ENCODE assay signal across 8 cellular contexts in the genomic region with DNA sequence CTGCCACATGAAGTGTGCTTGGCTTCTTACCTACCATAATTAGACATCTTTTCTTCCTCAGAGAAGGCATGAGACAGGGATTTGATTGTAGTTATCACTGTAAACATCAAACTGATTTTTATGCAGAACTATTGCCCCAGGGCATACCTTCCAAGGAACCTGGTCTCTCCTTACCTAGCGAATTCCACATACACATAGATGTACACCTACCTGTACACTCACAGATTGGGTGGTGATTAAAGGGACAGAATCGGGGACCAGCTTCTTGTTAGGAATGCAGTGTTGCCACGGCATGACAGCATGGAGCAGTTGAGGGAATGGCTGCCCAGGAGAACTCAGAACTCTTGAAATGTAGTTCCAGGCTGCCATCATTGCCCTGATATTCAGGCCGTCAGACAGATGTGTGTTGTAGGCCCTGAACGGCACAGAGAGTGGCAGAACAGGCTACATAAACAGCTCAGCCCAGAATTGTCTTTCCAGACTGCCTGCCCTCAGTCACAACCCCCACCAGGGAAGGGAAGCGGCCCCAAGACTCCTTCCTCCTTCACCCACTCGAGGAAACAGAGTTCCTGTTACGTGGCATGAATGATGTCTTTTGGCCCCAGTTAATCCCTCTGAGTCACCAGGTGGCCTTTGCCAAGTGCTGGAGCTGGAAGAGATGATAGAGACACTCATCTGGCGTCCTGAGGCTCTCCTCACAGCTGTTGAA. TPM values are rescaled to one million over a fixed set of nuclear protein-coding genes. Genes with fewer than 3 reads are reported as not detected.
DNase-seq lines count a peak whose midpoint lies in the region; ATAC-seq and TF ChIP-seq lines count a peak whose summit lies in the region.

No MANE protein-coding gene starts in this region.

- H3K4me2 ChIP-seq in Loucy (ENCODE audit: low read depth, low read length, poor library complexity, severe bottlenecking): peak overlapping the region; percentile 7
- H3K4me2 ChIP-seq in OCI-LY7 (ENCODE audit: low read length): no peak overlapping the region

- peak; percentile 69 to 74 for ATAC-seq in lower lobe of right lung
- peak; percentile 45 to 80 for ATAC-seq in upper lobe of left lung (ENCODE audit: low FRiP score in 2 of 2)
- ATAC-seq in GM21825 (IDR thresholded peaks at IDR 0.05; ENCODE audit: unreplicated experiment): no peak
- no peak for ATAC-seq in GM21619 (IDR thresholded peaks at IDR 0.05; ENCODE audit: unreplicated experiment)

- 26 to 42% methylated on average over 5 to 9 of the region's 9 CpGs for WGBS in upper lobe of left lung, 2 donors

- H2AFZ ChIP-seq in Loucy (ENCODE audit: low read length) (no peak overlapping the region), OCI-LY7 (ENCODE audit: low read length) (no peak overlapping the region)

- no peaks in the 10 kb centered on the region for H3F3A ChIP-seq in Loucy (ENCODE audit: low read depth)

- no peak overlapping the region for H3K4me3 ChIP-seq in A673 (ENCODE audit: low read depth, low read length, poor library complexity, severe bottlenecking)
- H3K4me3 ChIP-seq in Loucy (ENCODE audit: low read length, poor library complexity, severe bottlenecking): no peak overlapping the region
- H3K4me3 ChIP-seq in cardiac fibroblast (replicated peaks in 1 of 2; ENCODE audit: low read depth in 2 of 2, low read length in 2 of 2): peak overlapping the region in 1 of 2 donors; percentile 15
- H3K4me3 ChIP-seq in lower lobe of right lung: no peak overlapping the region
- no peak overlapping the region for H3K4me3 ChIP-seq in upper lobe of left lung
- H3K4me3 ChIP-seq in OCI-LY7 (ENCODE audit: low read depth, low read length, poor library complexity, severe bottlenecking): no peak overlapping the region

- TF ChIP-seq CTCF in A673 (conservative IDR thresholded peaks at IDR 0.05; ENCODE audit: low read depth, low read length) (no peak), Loucy (conservative IDR thresholded peaks at IDR 0.05; ENCODE audit: low read length) (no peak), cardiac fibroblast (IDR thresholded peaks at IDR 0.05; ENCODE audit: low read depth, low read length) (no peak), lower lobe of right lung (IDR thresholded peaks at IDR 0.05) (no peak), upper lobe of left lung (IDR thresholded peaks at IDR 0.05) (peak in 2 of 6 experiments; percentile 10 to 18), OCI-LY7 (conservative IDR thresholded peaks at IDR 0.05; ENCODE audit: low read length) (no peak)

- intact Hi-C loops in A673 (cut with micrococcal nuclease; ENCODE audit: unreplicated experiment) (loop anchor here (5.0 kb wide), 1 partner anchor 111 kb away; no protein-coding TSS in a partner anchor), lower lobe of right lung (cut with DNase I) (loop anchor here (10.0 kb wide), 1 partner anchor 203 kb away; no protein-coding TSS in a partner anchor), OCI-LY7 (cut with micrococcal nuclease; ENCODE audit: unreplicated experiment) (no loop called here)

- no peak for TF ChIP-seq POLR2A in upper lobe of left lung (IDR thresholded peaks at IDR 0.05)

- H3K79me2 ChIP-seq in Loucy (ENCODE audit: insufficient read depth, low read length): no peaks in the 10 kb centered on the region
- H3K79me2 ChIP-seq in OCI-LY7 (ENCODE audit: insufficient read depth, low read depth, low read length): no peaks in the 10 kb centered on the region

- no TSS peak for BruUV-seq in A673 (replicated peaks; lab: Mats Ljungman, UMichigan)
- no TSS peak for BruUV-seq in OCI-LY7 (replicated peaks; lab: Mats Ljungman, UMichigan)

- no peaks in the 10 kb centered on the region for H3K9me2 ChIP-seq in Loucy (replicated peaks; ENCODE audit: low read depth, low read length)
- H3K9me2 ChIP-seq in OCI-LY7 (ENCODE audit: insufficient read depth, low read length): no peaks in the 10 kb centered on the region

- no peaks in the 10 kb centered on the region for H4K20me1 ChIP-seq in Loucy (ENCODE audit: insufficient read depth, low read length, poor library complexity, severe bottlenecking)
- H4K20me1 ChIP-seq in OCI-LY7 (ENCODE audit: insufficient read depth, low read length): no peaks in the 10 kb centered on the region

- no peaks in the 10 kb centered on the region for H3K27me3 ChIP-seq in A673 (replicated peaks; ENCODE audit: insufficient read depth, low read depth, low read length, poor library complexity)
- H3K27me3 ChIP-seq in Loucy (ENCODE audit: insufficient read depth, low read length, poor library complexity, severe bottlenecking): no peaks in the 10 kb centered on the region
- no peaks in the 10 kb centered on the region for H3K27me3 ChIP-seq in lower lobe of right lung (ENCODE audit: low read depth)
- no peaks in the 10 kb centered on the region for H3K27me3 ChIP-seq in upper lobe of left lung

- DNase-seq in A673 (ENCODE audit: low spot score) (peak; percentile 73), cardiac fibroblast (ENCODE audit: low read depth in 2 of 2) (peak; percentile 98 to 99), lower lobe of right lung (peak; percentile 69), upper lobe of left lung (peak in 1 of 2 donors; percentile 85), OCI-LY7 (ENCODE audit: low spot score) (no peak)

- POLR2A ChIA-PET in A673 (lab: Charles Lee; ENCODE audit: low non-redundant PET) (no interaction called here), OCI-LY7 (lab: Charles Lee) (interaction anchor here (0.6 kb wide), 1 partner anchor 12 kb away, joined by 3 read pairs; no protein-coding TSS in a partner anchor)

- no peak overlapping the region for H3K9ac ChIP-seq in Loucy (ENCODE audit: low read depth, low read length, poor library complexity, severe bottlenecking)

- H3K27ac ChIP-seq in A673 (ENCODE audit: low read depth, low read length, poor library complexity, severe bottlenecking) (peak overlapping the region; percentile 63), lower lobe of right lung (peak overlapping the region; percentile 90), upper lobe of left lung (peak overlapping the region; percentile 84 to 92 (median 90)), OCI-LY7 (ENCODE audit: low read depth, low read length, poor library complexity, severe bottlenecking) (no peak overlapping the region)

- no peaks in the 10 kb centered on the region for H3K36me3 ChIP-seq in A673 (ENCODE audit: insufficient read depth, low read length, poor library complexity, severe bottlenecking)
- no peaks in the 10 kb centered on the region for H3K36me3 ChIP-seq in Loucy (ENCODE audit: insufficient read depth, low read length)
- peaks cover 45% of the 10 kb centered on the region for H3K36me3 ChIP-seq in lower lobe of right lung
- peaks cover 4 to 50% (median 33%) of the 10 kb centered on the region in 4 donors for H3K36me3 ChIP-seq in upper lobe of left lung
- no peaks in the 10 kb centered on the region for H3K36me3 ChIP-seq in OCI-LY7 (ENCODE audit: insufficient read depth, low read length)

- no peaks in the 10 kb centered on the region for H3K9me3 ChIP-seq in A673 (ENCODE audit: low read depth, low read length, poor library complexity, severe bottlenecking)
- no peaks in the 10 kb centered on the region for H3K9me3 ChIP-seq in Loucy (ENCODE audit: insufficient read depth, low read depth, low read length)
- H3K9me3 ChIP-seq in lower lobe of right lung: no peaks in the 10 kb centered on the region
- H3K9me3 ChIP-seq in upper lobe of left lung: no peaks in the 10 kb centered on the region
- H3K9me3 ChIP-seq in OCI-LY7 (ENCODE audit: low read length): no peaks in the 10 kb centered on the region

- H3K4me1 ChIP-seq in A673 (ENCODE audit: insufficient read depth, low read length, poor library complexity, severe bottlenecking) (peaks cover 29% of the 10 kb centered on the region), Loucy (ENCODE audit: insufficient read depth, low read length, poor library complexity, severe bottlenecking) (peaks cover 37% of the 10 kb centered on the region), lower lobe of right lung (peaks cover 77% of the 10 kb centered on the region), upper lobe of left lung (peaks cover 69 to 73% (median 70%) of the 10 kb centered on the region in 4 donors), OCI-LY7 (ENCODE audit: insufficient read depth, low read length, poor library complexity, severe bottlenecking) (peaks cover 6% of the 10 kb centered on the region)

- CTCF ChIA-PET in A673 (lab: Charles Lee) (interaction anchor here (0.6 to 0.7 kb wide), 3 partner anchors 9 to 257 kb away, joined by 3 to 5 read pairs (median 3); no protein-coding TSS in a partner anchor), OCI-LY7 (lab: Charles Lee; ENCODE audit: unreplicated experiment) (interaction anchor here (0.6 kb wide), 1 partner anchor 103 kb away, joined by 3 read pairs; no protein-coding TSS in a partner anchor)

- peak in 1 of 4 donors; percentile 74 for TF ChIP-seq EP300 in upper lobe of left lung (IDR thresholded peaks at IDR 0.05)

RNA-seq across cellular contexts. Expression of a gene that starts 17.8 kb away (rescaled TPM):
- total RNA-seq in A673 (2021) (9.6 and 12.7 TPM in 2 replicates), lower lobe of right lung (39.1 TPM), upper lobe of left lung (10 to 100 TPM; 36.7 to 97.4 (median 68.4) TPM), OCI-LY7 (2022) (42.8 and 46.6 TPM in 2 replicates)
- 25.3 and 37.6 TPM in 2 replicates for total RNA-seq in OCI-LY7 (2014; rRNA removed; shearing (Covaris generic))

RNA-seq across cellular contexts. Expression of a gene that starts 34.5 kb away (rescaled TPM):
- 0.59 and 0.60 TPM in 2 replicates for total RNA-seq in A673 (2021)
- 2.2 TPM for total RNA-seq in lower lobe of right lung
- total RNA-seq in upper lobe of left lung: 1 to 10 TPM in 5 of 6 donors, not detected in 1; 1.3 to 6.3 (median 1.7) TPM
- total RNA-seq in OCI-LY7 (2014; rRNA removed; shearing (Covaris generic)): 1.1 and 2.5 TPM in 2 replicates
- 2.1 and 2.2 TPM in 2 replicates for total RNA-seq in OCI-LY7 (2022)

RNA-seq across cellular contexts. Expression of a gene that starts 43.7 kb away (rescaled TPM):
- 71.5 and 78.2 TPM in 2 replicates for total RNA-seq in A673 (2021)
- total RNA-seq in lower lobe of right lung: 65.8 TPM
- 10 to 100 TPM; 34.7 to 71.1 (median 51.4) TPM for total RNA-seq in upper lobe of left lung
- total RNA-seq in OCI-LY7 (2014; rRNA removed; shearing (Covaris generic)): 32.6 and 42.9 TPM in 2 replicates
- 123 and 125 TPM in 2 replicates for total RNA-seq in OCI-LY7 (2022)

RNA-seq across cellular contexts. Expression of a gene that starts 48.7 kb away (rescaled TPM):
- total RNA-seq in A673 (2021): 32.8 and 33.7 TPM in 2 replicates
- total RNA-seq in lower lobe of right lung: 70.5 TPM
- 100 to 1,000 TPM in 1 of 6 donors, 10 to 100 TPM in 5; 61.8 to 104 (median 83.5) TPM for total RNA-seq in upper lobe of left lung
- total RNA-seq in OCI-LY7 (2014; rRNA removed; shearing (Covaris generic)): 31.6 and 33.6 TPM in 2 replicates
- 51.2 and 53.5 TPM in 2 replicates for total RNA-seq in OCI-LY7 (2022)

RNA-seq across cellular contexts. Expression of a gene that starts 59.3 kb away (rescaled TPM):
- total RNA-seq in A673 (2021) (30.9 and 31.9 TPM in 2 replicates), lower lobe of right lung (4.8 TPM), upper lobe of left lung (1 to 10 TPM in 5 of 6 donors, not detected in 1; 1.9 to 6.8 (median 3.8) TPM), OCI-LY7 (2022) (33.3 and 36.4 TPM in 2 replicates)
- 27.3 and 40.5 TPM in 2 replicates for total RNA-seq in OCI-LY7 (2014; rRNA removed; shearing (Covaris generic))

Comparison
In these comparisons a context has a peak if more than half of its experiments do, and no peak if none do; other contexts are left out.
1. ATAC-seq: peak in lower lobe of right lung (2 of 2) and upper lobe of left lung (2 of 2); none in GM21825 (single experiment) and GM21619 (single experiment).